In the genomic region with DNA sequence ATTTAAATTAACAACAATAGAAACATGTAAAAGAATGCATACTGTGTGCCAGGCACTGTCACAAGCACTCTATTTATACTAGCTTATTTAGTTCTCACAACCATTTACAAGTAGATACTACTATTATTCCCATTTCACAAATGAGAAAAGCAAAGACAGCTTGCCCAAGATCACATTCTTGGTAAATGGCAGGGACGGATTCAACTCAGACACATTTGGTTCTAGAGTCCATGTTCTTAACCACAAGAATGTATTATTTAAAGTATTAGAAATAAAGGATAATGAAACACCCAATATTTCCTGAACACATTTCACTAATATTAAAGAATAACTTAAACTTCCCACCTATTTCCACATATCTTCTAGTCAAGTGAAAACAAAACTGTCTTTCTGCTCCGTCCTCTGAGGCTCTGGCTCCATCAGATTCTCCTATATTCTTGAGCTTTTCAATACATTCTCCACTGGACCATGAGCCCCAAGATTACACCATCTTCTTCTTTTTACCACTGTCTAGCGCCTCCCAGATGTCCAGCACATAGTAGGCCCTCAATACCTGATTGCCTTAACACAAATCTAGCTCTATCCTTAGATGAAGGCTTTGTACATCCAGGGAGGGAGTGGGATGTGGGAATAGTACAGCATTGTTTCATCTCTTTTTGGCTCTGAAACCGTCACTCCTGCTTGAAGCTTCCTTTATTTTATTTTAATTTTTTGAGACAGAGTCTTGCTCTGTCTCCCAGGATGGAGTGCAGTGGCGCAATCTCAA, we compare ENCODE assay signal across 1 cellular context.
TF ChIP-seq lines count a peak whose summit lies in the region.

No MANE protein-coding gene starts in this region.

TF ChIP-seq in IMR-90, 13 proteins besides CTCF, POLR2A, EP300 and RAD21:
- TF ChIP-seq SMC3 (IDR thresholded peaks at IDR 0.05; ENCODE audit: low read depth, low read length) (no peak), CHD1 (IDR thresholded peaks at IDR 0.05; ENCODE audit: low read depth, low read length) (no peak), NFE2L2 (IDR thresholded peaks at IDR 0.05; ENCODE audit: low read depth, low read length) (no peak), MAZ (IDR thresholded peaks at IDR 0.05; ENCODE audit: borderline replicate concordance, low read depth, low read length) (no peak), MAFK (IDR thresholded peaks at IDR 0.05; ENCODE audit: low read depth, low read length) (no peak), FOS (IDR thresholded peaks at IDR 0.05; ENCODE audit: low read depth, low read length) (no peak), RFX5 (IDR thresholded peaks at IDR 0.05; ENCODE audit: low read depth, low read length) (no peak), MXI1 (IDR thresholded peaks at IDR 0.05; ENCODE audit: borderline replicate concordance, low read depth, low read length) (no peak), RCOR1 (IDR thresholded peaks at IDR 0.05; ENCODE audit: insufficient replicate concordance, low read length) (no peak), CEBPB (IDR thresholded peaks at IDR 0.05; ENCODE audit: low read depth, low read length) (no peak), BHLHE40 (IDR thresholded peaks at IDR 0.05; ENCODE audit: low read depth, low read length) (no peak)
- TF ChIP-seq, protein P1, sequence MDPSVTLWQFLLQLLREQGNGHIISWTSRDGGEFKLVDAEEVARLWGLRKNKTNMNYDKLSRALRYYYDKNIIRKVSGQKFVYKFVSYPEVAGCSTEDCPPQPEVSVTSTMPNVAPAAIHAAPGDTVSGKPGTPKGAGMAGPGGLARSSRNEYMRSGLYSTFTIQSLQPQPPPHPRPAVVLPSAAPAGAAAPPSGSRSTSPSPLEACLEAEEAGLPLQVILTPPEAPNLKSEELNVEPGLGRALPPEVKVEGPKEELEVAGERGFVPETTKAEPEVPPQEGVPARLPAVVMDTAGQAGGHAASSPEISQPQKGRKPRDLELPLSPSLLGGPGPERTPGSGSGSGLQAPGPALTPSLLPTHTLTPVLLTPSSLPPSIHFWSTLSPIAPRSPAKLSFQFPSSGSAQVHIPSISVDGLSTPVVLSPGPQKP (IDR thresholded peaks at IDR 0.05; ENCODE audit: borderline replicate concordance, low read depth, low read length): no peak
- TF ChIP-seq, protein P2, sequence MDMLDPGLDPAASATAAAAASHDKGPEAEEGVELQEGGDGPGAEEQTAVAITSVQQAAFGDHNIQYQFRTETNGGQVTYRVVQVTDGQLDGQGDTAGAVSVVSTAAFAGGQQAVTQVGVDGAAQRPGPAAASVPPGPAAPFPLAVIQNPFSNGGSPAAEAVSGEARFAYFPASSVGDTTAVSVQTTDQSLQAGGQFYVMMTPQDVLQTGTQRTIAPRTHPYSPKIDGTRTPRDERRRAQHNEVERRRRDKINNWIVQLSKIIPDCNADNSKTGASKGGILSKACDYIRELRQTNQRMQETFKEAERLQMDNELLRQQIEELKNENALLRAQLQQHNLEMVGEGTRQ (IDR thresholded peaks at IDR 0.05; ENCODE audit: low read depth, low read length): no peak
